Comparison of ENCODE assay signal across 24 cellular contexts in the genomic region with DNA sequence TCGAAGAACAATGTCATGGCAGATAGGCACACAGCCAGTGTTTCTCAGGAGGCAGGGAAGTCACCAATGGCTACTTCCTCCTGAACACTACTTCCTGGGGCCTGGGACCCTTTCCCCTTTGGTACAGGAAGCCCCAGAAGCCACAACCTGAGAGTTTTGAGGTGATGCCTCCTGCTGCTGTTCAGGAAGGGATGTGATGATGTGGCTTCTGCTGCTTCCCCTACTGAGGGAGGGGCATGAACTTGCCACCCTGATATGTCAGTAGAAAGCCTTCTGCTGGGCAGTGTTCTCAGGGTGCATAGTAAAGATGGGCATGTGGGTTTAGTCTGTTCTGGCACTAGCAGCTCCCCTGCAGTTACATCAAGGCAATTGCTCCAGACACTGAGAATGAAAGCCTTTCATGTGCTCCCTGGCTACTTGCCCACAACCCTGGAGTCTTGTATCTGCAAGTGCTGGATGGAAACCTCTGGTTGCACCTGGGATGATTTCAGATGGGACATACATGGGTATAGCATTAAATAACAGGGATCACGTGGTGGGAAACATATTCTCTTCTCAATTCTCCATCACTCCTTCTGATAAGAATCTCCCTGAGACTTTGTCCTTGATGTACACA.
DNase-seq lines count a peak whose midpoint lies in the region; ATAC-seq, FAIRE-seq and TF ChIP-seq lines count a peak whose summit lies in the region.
"Had no signal": no experiment of that assay in that cellular context is flagged by ENCODE, and none has a peak within 500 bp of the region (broad histone marks: within the 10 kb centered on the region; RNA-seq: fewer than 3 reads in every experiment).

No MANE protein-coding gene starts in this region.

- H2AFZ ChIP-seq in H1 (ENCODE audit: low read length) = no peak overlapping the region

- TF ChIP-seq POLR2A in H1 (IDR thresholded peaks at IDR 0.05; ENCODE audit: control extremely low read depth in 1 of 2, low read depth in 2 of 2, low read length in 2 of 2) = no peak

- in situ Hi-C loops in SK-MEL-5 (cut with HindIII; ENCODE audit: low pct_unique_long_range_greater_than_20kb, low sequenced_read_pairs) = no loop called here

- POLR2A ChIA-PET in H1 (lab: Charles Lee; ENCODE audit: partially characterized antibody) = no interaction called here

- no peak overlapping the region for H3K18ac ChIP-seq in H1 (ENCODE audit: extremely low read depth, low read length)
- no peak overlapping the region for H3K18ac ChIP-seq in mesendoderm (ENCODE audit: low read length)

- H4K20me1 ChIP-seq in H1 (replicated peaks in 1 of 2; ENCODE audit: control insufficient read depth in 1 of 2, insufficient read depth in 2 of 2, low read length in 2 of 2) = no peaks in the 10 kb centered on the region

- H3K9me3 ChIP-seq in BE2C = no peaks in the 10 kb centered on the region
- no peaks in the 10 kb centered on the region for H3K9me3 ChIP-seq in H1 (ENCODE audit: insufficient read depth in 2 of 2, low read depth in 1 of 2, low read length in 1 of 2)
- H3K9me3 ChIP-seq: tibial artery had no signal

- H3K79me2 ChIP-seq in H1 (ENCODE audit: control insufficient read depth in 1 of 2, insufficient read depth in 2 of 2, low read length in 2 of 2) = no peaks in the 10 kb centered on the region
- H3K79me2 ChIP-seq in mesendoderm (ENCODE audit: control insufficient read depth, insufficient read depth, low read length) = no peaks in the 10 kb centered on the region

- H4K91ac ChIP-seq in H1 (replicated peaks; ENCODE audit: insufficient read length, low read length) = no peak overlapping the region

- no peak for TF ChIP-seq EP300 in H1 (IDR thresholded peaks at IDR 0.05; ENCODE audit: borderline replicate concordance in 1 of 2, low read depth in 2 of 2, low read length in 2 of 2)

- no peak overlapping the region for H3K27ac ChIP-seq in H1 (ENCODE audit: low read depth, low read length)
- H3K27ac ChIP-seq in mesendoderm (ENCODE audit: low read depth, low read length) = no peak overlapping the region
- H3K27ac ChIP-seq: tibial artery had no signal

- H3K79me1 ChIP-seq in H1 (ENCODE audit: low read depth, low read length) (no peaks in the 10 kb centered on the region), mesendoderm (ENCODE audit: low read length) (no peaks in the 10 kb centered on the region)

- H3K4me1 ChIP-seq in BE2C (peaks cover 9% of the 10 kb centered on the region; the same call in 1 of the 2 replicates), H1 (replicated peaks in 1 of 4; ENCODE audit: control insufficient read depth in 3 of 4, insufficient read depth in 4 of 4, low read length in 3 of 4) (peaks cover 0 to 3% (median 1%) of the 10 kb centered on the region in 4 experiments; a peak in 2 of 7 replicates), mesendoderm (ENCODE audit: control insufficient read depth, low read depth, low read length) (no peaks in the 10 kb centered on the region)
- H3K4me1 ChIP-seq: tibial artery had no signal

- H3K36me3 ChIP-seq in BE2C (no peaks in the 10 kb centered on the region), H1 (ENCODE audit: control insufficient read depth in 2 of 4, insufficient read depth in 4 of 4, low read length in 3 of 4) (no peaks in the 10 kb centered on the region), mesendoderm (ENCODE audit: control insufficient read depth, insufficient read depth, low read length) (no peaks in the 10 kb centered on the region)
- H3K36me3 ChIP-seq: tibial artery had no signal

- no peak for TF ChIP-seq RAD21 in H1 (IDR thresholded peaks at IDR 0.05 in 1 of 2, conservative IDR thresholded peaks at IDR 0.05 in 1 of 2; ENCODE audit: low read depth in 2 of 2, low read length in 2 of 2)

- no peak overlapping the region for H3K14ac ChIP-seq in H1 (ENCODE audit: insufficient read length)

- H3K23ac ChIP-seq in H1 (ENCODE audit: insufficient read length) (no peak overlapping the region), mesendoderm (ENCODE audit: low read length) (no peak overlapping the region)

- DNase-seq in DMS79 treated with DMSO at 0.1 percent for 48 hours (lab: John Stamatoyannopoulos, UW) = peak; percentile 3
- DNase-seq in DMS79 (lab: John Stamatoyannopoulos, UW) = no peak
- peak; percentile 67 for DNase-seq in BE2C
- DNase-seq in SK-MEL-5 (ENCODE audit: low read depth, low spot score) = peak; percentile 2
- DNase-seq in H1 (ENCODE audit: low read depth in 1 of 2, low spot score in 2 of 2) = no peak
- DNase-seq in mesendoderm = no peak
- DNase-seq in NCI-H2171 treated with DMSO at 0.1 percent for 48 hours (lab: John Stamatoyannopoulos, UW) = no peak
- DNase-seq: 8988T; activated CD4-positive, alpha-beta T cell treated with anti-CD3 and anti-CD28 coated beads, Interleukin-2, amount 10 ng/mL, durations not matched to agents 7 days and 5 days; activated CD8-positive, alpha-beta memory T cell treated with anti-CD3 and anti-CD28 coated beads, Interleukin-2, amount 50 U/mL, for 48 hours; activated effector memory CD4-positive, alpha-beta T cell treated with anti-CD3 and anti-CD28 coated beads, Interleukin-2, amount 50 U/mL, for 16 hours; Calu3; glutamatergic neuron; IMR-90; kidney glomerular epithelial cell; MM.1S; NCI-H1436; SHP77; stimulated activated CD4-positive, alpha-beta T cell treated with anti-CD3 and anti-CD28 coated beads, Interleukin-4, amount 100 ng/mL, for 1 hour; stimulated activated naive CD4-positive, alpha-beta T cell treated with Interleukin-2 at 50 U/mL for 16 hours; tibial artery had no signal

- H3K4me2 ChIP-seq in H1 (ENCODE audit: insufficient read depth in 1 of 2, low read depth in 2 of 2, low read length in 2 of 2) = no peak overlapping the region
- no peak overlapping the region for H3K4me2 ChIP-seq in mesendoderm (ENCODE audit: low read length)

- H2BK20ac ChIP-seq in H1 (ENCODE audit: low read length) = 0 out of 2 replicates have a peak overlapping the region, but pooled peaks have one; percentile 34

- H4K8ac ChIP-seq in H1 (ENCODE audit: extremely low read depth, insufficient read depth, low read length) (no peak overlapping the region), mesendoderm (ENCODE audit: low read depth, low read length) (no peak overlapping the region)

- H3K4me3 ChIP-seq in BE2C (ENCODE audit: low read depth, low read length) (no peak overlapping the region), H1 (ENCODE audit: extremely low read depth in 1 of 4, insufficient read depth in 2 of 4, low read depth in 3 of 4, low read length in 4 of 4) (no peak overlapping the region), mesendoderm (ENCODE audit: low read length) (no peak overlapping the region)
- H3K4me3 ChIP-seq: tibial artery had no signal

- peak; percentile 28 for TF ChIP-seq CTCF in BE2C (IDR thresholded peaks at IDR 0.05; ENCODE audit: low read depth, low read length)
- no peak for TF ChIP-seq CTCF in H1 (IDR thresholded peaks at IDR 0.05; ENCODE audit: control extremely low read depth in 1 of 3, insufficient read depth in 1 of 3, low read depth in 1 of 3, low read length in 3 of 3)

- no peak overlapping the region for H2BK120ac ChIP-seq in H1 (replicated peaks; ENCODE audit: low read depth, low read length)
- no peak overlapping the region for H2BK120ac ChIP-seq in mesendoderm (ENCODE audit: low read depth, low read length)

- H3K27me3 ChIP-seq in BE2C (no peaks in the 10 kb centered on the region), H1 (replicated peaks in 1 of 4; ENCODE audit: control insufficient read depth in 3 of 4, extremely low read depth in 1 of 4, insufficient read depth in 3 of 4, low read length in 3 of 4) (no peaks in the 10 kb centered on the region), mesendoderm (ENCODE audit: insufficient read depth, low read length, poor library complexity) (no peaks in the 10 kb centered on the region)

- no peaks in the 10 kb centered on the region for H3K23me2 ChIP-seq in H1 (ENCODE audit: low read depth, low read length)

- no peak overlapping the region for H3K56ac ChIP-seq in H1 (replicated peaks; ENCODE audit: insufficient read length, low read depth, low read length)
- H3K56ac ChIP-seq in mesendoderm (ENCODE audit: low read length) = no peak overlapping the region

- no peak overlapping the region for H3K4ac ChIP-seq in H1 (replicated peaks; ENCODE audit: insufficient read length, low read depth, low read length)
- no peak overlapping the region for H3K4ac ChIP-seq in mesendoderm (ENCODE audit: low read depth, low read length)

- no peak overlapping the region for H4K5ac ChIP-seq in H1 (ENCODE audit: insufficient read length, low read depth, low read length)
- no peak overlapping the region for H4K5ac ChIP-seq in mesendoderm (ENCODE audit: low read length)

- no peak for FAIRE-seq in H1 (lab: Jason Lieb, UNC)
- FAIRE-seq: H54, TTC549 had no signal

- H2BK15ac ChIP-seq in H1 (ENCODE audit: low read length) = no peak overlapping the region
- no peak overlapping the region for H2BK15ac ChIP-seq in mesendoderm (replicated peaks; ENCODE audit: low read depth)

- H2AK5ac ChIP-seq in H1 (ENCODE audit: low read depth, low read length) (no peak overlapping the region), mesendoderm (ENCODE audit: low read length) (no peak overlapping the region)

- H3K9ac ChIP-seq in H1 (replicated peaks in 1 of 4; ENCODE audit: extremely low read depth in 1 of 4, low read depth in 3 of 4, low read length in 3 of 4) = no peak overlapping the region
- H3K9ac ChIP-seq in mesendoderm (ENCODE audit: low read length) = no peak overlapping the region

- H2BK12ac ChIP-seq in H1 (ENCODE audit: low read depth, low read length) = no peak overlapping the region

- ATAC-seq in HG03460 (IDR thresholded peaks at IDR 0.05; ENCODE audit: unreplicated experiment) = no peak

- CTCF ChIA-PET in H1 (lab: Charles Lee; ENCODE audit: partially characterized antibody) = interaction anchor here (1.2 to 1.3 kb wide), 2 partner anchors 9 to 214 kb away, joined by 3 read pairs; no protein-coding TSS in a partner anchor

- 96% methylated on average over 2 of the region's 2 CpGs; no CpG with 5 or more reads in 1 of the 2 experiments for WGBS in H1 (ENCODE audit: extremely low coverage in 1 of 2, insufficient coverage in 1 of 2, insufficient read length in 1 of 2, insufficient replicate concordance in 2 of 2, low coverage in 1 of 2, low lambda C conversion rate in 2 of 2, missing lambda C conversion rate in 1 of 2), 2 experiments
- no CpG with 5 or more reads among the region's 2 CpGs for WGBS in mesendoderm (ENCODE audit: extremely low coverage, insufficient coverage, low lambda C conversion rate)

- no peak overlapping the region for H2BK5ac ChIP-seq in H1 (ENCODE audit: low read depth, low read length)
- no peak overlapping the region for H2BK5ac ChIP-seq in mesendoderm (ENCODE audit: low read length)

TF ChIP-seq in H1, 55 proteins besides CTCF, POLR2A, EP300 and RAD21 (continues in another document):
- no peak for TF ChIP-seq SRF (IDR thresholded peaks at IDR 0.05; ENCODE audit: low read depth, low read length)
- TF ChIP-seq CTBP2 (IDR thresholded peaks at IDR 0.05; ENCODE audit: borderline replicate concordance, insufficient read depth, insufficient read length, low read length) = no peak
- no peak for TF ChIP-seq CREB1 (IDR thresholded peaks at IDR 0.05)
- no peak for TF ChIP-seq CHD2 (IDR thresholded peaks at IDR 0.05; ENCODE audit: low read length)
- no peak for TF ChIP-seq CBX5 (IDR thresholded peaks at IDR 0.05; ENCODE audit: low read depth, low read length)
- no peak for TF ChIP-seq TEAD4 (IDR thresholded peaks at IDR 0.05; ENCODE audit: low read depth, low read length)

Comparison
In these comparisons a context has a peak if more than half of its experiments do, and no peak if none do; other contexts are left out.
1. DNase-seq: peak in DMS79 treated with DMSO at 0.1 percent for 48 hours (single experiment), BE2C (single experiment) and SK-MEL-5 (single experiment); none in DMS79 (single experiment), H1 (0 of 2), mesendoderm (single experiment) and NCI-H2171 treated with DMSO at 0.1 percent for 48 hours (single experiment).